Comparison of ENCODE assay signal across 16 cellular contexts in the genomic region with DNA sequence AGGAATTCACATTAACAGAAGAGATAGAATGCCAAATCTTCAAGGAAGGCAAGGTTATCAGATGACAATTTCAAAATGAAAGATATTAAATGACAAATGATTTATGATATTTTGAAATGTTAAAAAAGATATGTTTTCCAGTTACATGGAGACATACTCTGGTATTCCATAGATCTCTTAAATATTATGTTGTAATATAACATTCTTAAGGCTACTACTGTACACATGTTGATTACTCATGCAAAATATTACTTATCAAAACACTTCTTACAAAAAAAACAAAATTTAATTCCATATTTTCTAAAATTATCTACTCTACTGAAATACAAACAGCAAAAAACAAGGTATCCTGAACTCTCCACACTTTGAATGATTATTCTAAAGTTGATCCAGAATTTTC.
"Had no signal": no experiment of that assay in that cellular context is flagged by ENCODE, and none has a peak within 500 bp of the region (broad histone marks: within the 10 kb centered on the region; RNA-seq: fewer than 3 reads in every experiment).

No MANE protein-coding gene starts in this region.

- H3K4me1 Mint-ChIP-seq: endodermal cell, neural progenitor cell had no signal

- H3K9me3 Mint-ChIP-seq: activated naive CD8-positive, alpha-beta T cell treated with anti-CD3 and anti-CD28 coated beads, Interleukin-2, amount 50 U/mL, for 24 hours; endodermal cell; neural progenitor cell; stimulated activated memory B cell treated with anti-CD40 and anti-IgM and Interleukin-4, amounts not matched to agents 10 μg/mL and 1 μg/mL and 100 μg/mL, for 72 hours had no signal

- H2AFZ ChIP-seq: neural progenitor cell had no signal

- H3K36me3 ChIP-seq: cardiac muscle cell, pancreas had no signal

- H3K9ac ChIP-seq: neural progenitor cell had no signal

- H3K27ac Mint-ChIP-seq: activated naive CD8-positive, alpha-beta T cell treated with anti-CD3 and anti-CD28 coated beads, Interleukin-2, amount 50 U/mL, for 24 hours; endodermal cell; naive B cell; neural progenitor cell; stimulated activated memory B cell treated with anti-CD40 and anti-IgM and Interleukin-4, amounts not matched to agents 10 μg/mL and 1 μg/mL and 100 μg/mL, for 72 hours had no signal

- H3K4me2 ChIP-seq: neural progenitor cell had no signal

- H3K9me3 ChIP-seq: gastroesophageal sphincter, pancreas had no signal

- H3K27me3 Mint-ChIP-seq: activated naive CD8-positive, alpha-beta T cell treated with anti-CD3 and anti-CD28 coated beads, Interleukin-2, amount 50 U/mL, for 24 hours; naive B cell; stimulated activated memory B cell treated with anti-CD40 and anti-IgM and Interleukin-4, amounts not matched to agents 10 μg/mL and 1 μg/mL and 100 μg/mL, for 72 hours had no signal

- H3K4me3 ChIP-seq: cardiac muscle cell, dorsolateral prefrontal cortex, gastroesophageal sphincter, neural progenitor cell, pancreas had no signal

- H3K27ac ChIP-seq: cardiac muscle cell, gastroesophageal sphincter, neural progenitor cell, pancreas had no signal

- H3K4me1 ChIP-seq: gastroesophageal sphincter, neural progenitor cell, pancreas had no signal

- ATAC-seq: activated CD4-positive, CD25-positive, alpha-beta regulatory T cell treated with anti-CD3 and anti-CD28 coated beads, Interleukin-2, amount 50 U/mL, for 24 hours; activated naive CD8-positive, alpha-beta T cell treated with anti-CD3 and anti-CD28 coated beads, Interleukin-2, amount 50 U/mL, for 24 hours; gastroesophageal sphincter; left lobe of liver; pancreas; sciatic nerve; stimulated activated memory B cell treated with anti-CD40 and anti-IgM and Interleukin-4, amounts not matched to agents 10 μg/mL and 1 μg/mL and 100 μg/mL, for 72 hours had no signal

- DNase-seq: activated naive CD4-positive, alpha-beta T cell treated with Interleukin-2 at 50 U/mL for 16 hours; activated naive CD8-positive, alpha-beta T cell treated with anti-CD3 and anti-CD28 coated beads, Interleukin-2, amount 50 U/mL, for 24 hours; activated T-cell treated with anti-CD3 and anti-CD28 coated beads for 4 hours; dorsolateral prefrontal cortex; endodermal cell; erythroblast; naive B cell; pancreas; T-helper 9 cell had no signal

- H3K4me3 Mint-ChIP-seq: activated naive CD8-positive, alpha-beta T cell treated with anti-CD3 and anti-CD28 coated beads, Interleukin-2, amount 50 U/mL, for 24 hours; endodermal cell; naive B cell; neural progenitor cell; stimulated activated memory B cell treated with anti-CD40 and anti-IgM and Interleukin-4, amounts not matched to agents 10 μg/mL and 1 μg/mL and 100 μg/mL, for 72 hours had no signal

- H3K27me3 ChIP-seq: cardiac muscle cell, dorsolateral prefrontal cortex, gastroesophageal sphincter, neural progenitor cell, pancreas had no signal
